Comparison of ENCODE assay signal across 1 cellular context in the genomic region with DNA sequence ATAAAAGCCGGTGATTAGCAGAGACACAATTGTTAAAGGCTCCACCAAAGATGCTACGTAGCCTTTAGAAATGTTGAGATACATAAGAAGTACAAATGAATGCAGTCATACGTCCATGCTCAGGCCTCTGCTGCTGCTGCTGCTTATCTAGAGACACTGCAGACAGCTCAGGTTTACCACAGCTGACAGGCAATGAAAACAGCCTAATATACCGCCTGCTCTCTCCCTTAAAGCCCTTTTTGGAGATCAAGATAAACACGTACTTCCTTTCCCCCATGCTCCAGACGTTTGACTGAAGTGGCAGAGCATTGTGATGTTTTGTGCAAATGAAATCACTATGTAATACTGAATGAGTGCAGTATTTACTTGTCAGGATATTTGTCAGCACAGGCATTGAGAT.
TF ChIP-seq lines count a peak whose summit lies in the region.

No MANE protein-coding gene starts in this region.

TF ChIP-seq in K562, 482 proteins besides CTCF, POLR2A, EP300 and RAD21 (continued from another document):
- TF ChIP-seq NKRF (IDR thresholded peaks at IDR 0.05; ENCODE audit: borderline replicate concordance) (no peak), CREM (IDR thresholded peaks at IDR 0.05; ENCODE audit: low read depth) (0 out of 2 replicates have a peak, but pooled peaks have one; percentile 33), ZFP36 (IDR thresholded peaks at IDR 0.05; ENCODE audit: low read depth, low read length, partially characterized antibody) (no peak), GABPA (tag; conservative IDR thresholded peaks at IDR 0.05; ENCODE audit: low read depth) (peak; percentile 53; the same call in 1 of the 2 replicates), KDM4B (IDR thresholded peaks at IDR 0.05; ENCODE audit: borderline replicate concordance in 2 of 2, low read depth in 1 of 2) (no peak), ESRRB (CRISPR knock-in tag; IDR thresholded peaks at IDR 0.05; ENCODE audit: borderline replicate concordance) (no peak), NR2F6 (CRISPR knock-in tag; IDR thresholded peaks at IDR 0.05) (no peak), CBFA2T3 (IDR thresholded peaks at IDR 0.05) (peak; percentile 57), U2AF2 (optimal IDR thresholded peaks at IDR 0.05; ENCODE audit: low read depth, low read length) (no peak), SMAD4 (CRISPR knock-in tag; conservative IDR thresholded peaks at IDR 0.05) (peak; percentile 58; the same call in 1 of the 2 replicates), ETV1 (tag; conservative IDR thresholded peaks at IDR 0.05; ENCODE audit: low read depth) (peak; percentile 55; the same call in 1 of the 2 replicates)
- TF ChIP-seq, protein P1, sequence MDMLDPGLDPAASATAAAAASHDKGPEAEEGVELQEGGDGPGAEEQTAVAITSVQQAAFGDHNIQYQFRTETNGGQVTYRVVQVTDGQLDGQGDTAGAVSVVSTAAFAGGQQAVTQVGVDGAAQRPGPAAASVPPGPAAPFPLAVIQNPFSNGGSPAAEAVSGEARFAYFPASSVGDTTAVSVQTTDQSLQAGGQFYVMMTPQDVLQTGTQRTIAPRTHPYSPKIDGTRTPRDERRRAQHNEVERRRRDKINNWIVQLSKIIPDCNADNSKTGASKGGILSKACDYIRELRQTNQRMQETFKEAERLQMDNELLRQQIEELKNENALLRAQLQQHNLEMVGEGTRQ (CRISPR knock-in tag; IDR thresholded peaks at IDR 0.05) = no peak
- TF ChIP-seq, protein P2, sequence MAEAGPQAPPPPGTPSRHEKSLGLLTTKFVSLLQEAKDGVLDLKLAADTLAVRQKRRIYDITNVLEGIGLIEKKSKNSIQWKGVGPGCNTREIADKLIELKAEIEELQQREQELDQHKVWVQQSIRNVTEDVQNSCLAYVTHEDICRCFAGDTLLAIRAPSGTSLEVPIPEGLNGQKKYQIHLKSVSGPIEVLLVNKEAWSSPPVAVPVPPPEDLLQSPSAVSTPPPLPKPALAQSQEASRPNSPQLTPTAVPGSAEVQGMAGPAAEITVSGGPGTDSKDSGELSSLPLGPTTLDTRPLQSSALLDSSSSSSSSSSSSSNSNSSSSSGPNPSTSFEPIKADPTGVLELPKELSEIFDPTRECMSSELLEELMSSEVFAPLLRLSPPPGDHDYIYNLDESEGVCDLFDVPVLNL (CRISPR knock-in tag; IDR thresholded peaks at IDR 0.05; ENCODE audit: low read depth) = no peak
